17 cellular contexts compared by ENCODE assay signal in the genomic region with DNA sequence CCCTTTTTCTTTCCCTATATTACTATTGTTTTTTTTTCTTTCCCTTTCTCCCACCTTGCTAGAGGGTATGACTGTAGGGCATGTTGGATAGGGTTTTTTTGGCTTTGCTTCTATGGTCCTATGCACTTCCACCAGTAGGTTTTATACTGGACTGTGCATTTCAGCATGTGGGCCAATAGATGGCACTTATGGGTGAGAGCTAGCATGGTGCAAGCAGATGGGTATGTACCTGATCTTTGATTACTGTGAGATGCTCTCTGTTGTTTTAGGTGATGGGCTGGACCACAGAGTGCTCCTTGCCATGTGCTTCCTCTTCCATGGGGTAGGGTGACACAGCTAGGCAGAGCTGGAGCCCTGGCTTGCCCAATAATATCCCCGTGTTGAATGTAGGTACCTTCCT.
DNase-seq lines count a peak whose midpoint lies in the region; ATAC-seq, FAIRE-seq and TF ChIP-seq lines count a peak whose summit lies in the region.
"Had no signal": no experiment of that assay in that cellular context is flagged by ENCODE, and none has a peak within 500 bp of the region (broad histone marks: within the 10 kb centered on the region; RNA-seq: fewer than 3 reads in every experiment).

No MANE protein-coding gene starts in this region.

- H3K27ac Mint-ChIP-seq in Caco-2 (ENCODE audit: unreplicated experiment), result no peak overlapping the region
- H3K27ac Mint-ChIP-seq: activated T-helper 17 cell treated with anti-CD3 and anti-CD28 coated beads, Interleukin-2, amount 50 U/mL, for 72 hours; effector memory CD8-positive, alpha-beta T cell had no signal

- BruUV-seq in Caco-2 (replicated peaks; lab: Mats Ljungman, UMichigan) (no TSS peak), K562 (replicated peaks; lab: Mats Ljungman, UMichigan) (no TSS peak)

- POLR2A ChIA-PET in Caco-2 (lab: Charles Lee), result no interaction called here
- POLR2A ChIA-PET in K562 (lab: Yijun Ruan, JAX), result no interaction called here

- no peaks in the 10 kb centered on the region for H3K36me3 Mint-ChIP-seq in Caco-2 (ENCODE audit: insufficient read depth, unreplicated experiment)

- CTCF ChIA-PET in Caco-2 (lab: Charles Lee), result interaction anchor here (0.6 to 4.1 kb wide), 4 partner anchors 9 to 54 kb away, joined by 3 to 25 read pairs (median 7); no protein-coding TSS in a partner anchor
- CTCF ChIA-PET in K562 (lab: Yijun Ruan, JAX; ENCODE audit: low intra/inter-chr PET ratio), result no interaction called here

- no peak overlapping the region for H3K4me3 ChIP-seq in Caco-2 (ENCODE audit: low read depth, low read length)
- no peak overlapping the region for H3K4me3 ChIP-seq in Karpas-422 (ENCODE audit: low read length)
- H3K4me3 ChIP-seq in K562, result no peak overlapping the region
- H3K4me3 ChIP-seq: left ventricle myocardium inferior, ovary had no signal

- H3K9ac ChIP-seq in Karpas-422 (ENCODE audit: low read length) (no peak overlapping the region), K562 (ENCODE audit: insufficient read depth in 1 of 2, low read depth in 2 of 2, low read length in 2 of 2) (no peak overlapping the region)

- H3K79me2 ChIP-seq in Karpas-422 (ENCODE audit: low read length), result no peaks in the 10 kb centered on the region
- H3K79me2 ChIP-seq in K562 (ENCODE audit: control insufficient read depth, insufficient read depth, low read length), result no peaks in the 10 kb centered on the region

- no peak overlapping the region for H2AFZ ChIP-seq in Karpas-422 (ENCODE audit: low read length)
- no peak overlapping the region for H2AFZ ChIP-seq in K562 (ENCODE audit: low read depth, low read length)

- intact Hi-C loops in Caco-2 (cut with micrococcal nuclease; ENCODE audit: unreplicated experiment), result no loop called here
- intact Hi-C loops in K562 (cut with micrococcal nuclease), result no loop called here

- no peak for TF ChIP-seq EP300 in K562 (IDR thresholded peaks at IDR 0.05; ENCODE audit: low read length)

- H3K4me1 ChIP-seq in Caco-2 (no peaks in the 10 kb centered on the region), Karpas-422 (ENCODE audit: low read length) (no peaks in the 10 kb centered on the region), K562 (replicated peaks in 1 of 2; ENCODE audit: control insufficient read depth in 2 of 2, insufficient read depth in 2 of 2, low read length in 2 of 2) (no peaks in the 10 kb centered on the region; a peak in 2 of 5 replicates)
- H3K4me1 ChIP-seq: left ventricle myocardium inferior had no signal

- no peak for DNase-seq in Caco-2
- DNase-seq in Karpas-422, result peak; percentile 62
- DNase-seq in K562 (ENCODE audit: extremely low read depth in 1 of 4, low spot score in 3 of 4), result no peak
- no peak for DNase-seq in pons (ENCODE audit: low spot score)
- DNase-seq in activated CD4-positive, CD25-positive, alpha-beta regulatory T cell (lab: John Stamatoyannopoulos, UW), result no peak
- DNase-seq: cerebellar nuclear complex; effector memory CD8-positive, alpha-beta T cell; left ventricle myocardium inferior; NCI-H2029; NCI-H526 treated with DMSO at 0.1 percent for 48 hours; ovary; T-helper 2 cell had no signal

- peak; percentile 25 for TF ChIP-seq CTCF in 22Rv1 (IDR thresholded peaks at IDR 0.05)
- TF ChIP-seq CTCF in Caco-2 (IDR thresholded peaks at IDR 0.05; ENCODE audit: insufficient read depth in 1 of 2, low read depth in 1 of 2, low read length in 1 of 2, severe bottlenecking in 1 of 2, unreplicated experiment in 1 of 2), result peak; percentile 49 to 56
- peak in 2 of 3 experiments; percentile 12 to 42; a peak in 2 of 6 replicates for TF ChIP-seq CTCF in K562 (IDR thresholded peaks at IDR 0.05 in 2 of 3, conservative IDR thresholded peaks at IDR 0.05 in 1 of 3; ENCODE audit: insufficient read depth in 2 of 3, low read depth in 1 of 3, low read length in 3 of 3)

- H3K9me3 Mint-ChIP-seq in Caco-2 (ENCODE audit: unreplicated experiment), result no peaks in the 10 kb centered on the region
- H3K9me3 Mint-ChIP-seq: effector memory CD8-positive, alpha-beta T cell had no signal

- no peaks in the 10 kb centered on the region for H3K9me1 ChIP-seq in K562 (ENCODE audit: control insufficient read depth, insufficient read depth, low read length)

- WGBS in K562 (ENCODE audit: insufficient coverage, low coverage, missing lambda C conversion rate), result 0% methylated on average over 1 of the region's 1 CpG

- H3K4me3 Mint-ChIP-seq in Caco-2 (ENCODE audit: unreplicated experiment), result no peak overlapping the region
- H3K4me3 Mint-ChIP-seq: activated T-helper 17 cell treated with anti-CD3 and anti-CD28 coated beads, Interleukin-2, amount 50 U/mL, for 72 hours; effector memory CD8-positive, alpha-beta T cell had no signal

- no peaks in the 10 kb centered on the region for H3K4me1 Mint-ChIP-seq in Caco-2 (ENCODE audit: low read depth, unreplicated experiment)
- H3K4me1 Mint-ChIP-seq: activated T-helper 17 cell treated with anti-CD3 and anti-CD28 coated beads, Interleukin-2, amount 50 U/mL, for 72 hours had no signal

- H3K9me2 ChIP-seq in Karpas-422 (replicated peaks; ENCODE audit: insufficient read depth, low read length), result no peaks in the 10 kb centered on the region

- H3K9me3 ChIP-seq in Caco-2 (no peaks in the 10 kb centered on the region), Karpas-422 (ENCODE audit: low read length) (no peaks in the 10 kb centered on the region), K562 (replicated peaks; ENCODE audit: control insufficient read depth, insufficient read depth, low read depth, low read length) (no peaks in the 10 kb centered on the region)
- H3K9me3 ChIP-seq: ovary had no signal

- in situ Hi-C loops in K562 (cut with MboI), result loop anchor here (10.0 kb wide), 1 partner anchor 1668 kb away; no protein-coding TSS in a partner anchor

- H4K20me1 ChIP-seq in Karpas-422 (ENCODE audit: insufficient read depth, low read depth, low read length) (no peaks in the 10 kb centered on the region), K562 (replicated peaks; ENCODE audit: control insufficient read depth, insufficient read depth, low read length) (no peaks in the 10 kb centered on the region; the same call in 1 of the 2 replicates)

- peaks cover 38% of the 10 kb centered on the region for H3K27me3 Mint-ChIP-seq in Caco-2 (ENCODE audit: insufficient read depth, unreplicated experiment)

- no peak for FAIRE-seq in K562 (lab: Jason Lieb, UNC)

- H3K27ac ChIP-seq in 22Rv1, result no peak overlapping the region
- H3K27ac ChIP-seq in Karpas-422 (ENCODE audit: low read length), result no peak overlapping the region
- no peak overlapping the region for H3K27ac ChIP-seq in K562 (ENCODE audit: extremely low read depth, low read depth, low read length)
- H3K27ac ChIP-seq: left ventricle myocardium inferior, ovary had no signal

- H3K4me2 ChIP-seq in Karpas-422 (ENCODE audit: low read depth, low read length, poor library complexity, severe bottlenecking), result no peak overlapping the region
- no peak overlapping the region for H3K4me2 ChIP-seq in K562 (ENCODE audit: insufficient read depth, low read length)

- H3K36me3 ChIP-seq in Caco-2 (ENCODE audit: control insufficient read depth, insufficient read depth, low read length), result no peaks in the 10 kb centered on the region
- no peaks in the 10 kb centered on the region for H3K36me3 ChIP-seq in Karpas-422 (ENCODE audit: insufficient read depth, low read length)
- no peaks in the 10 kb centered on the region for H3K36me3 ChIP-seq in K562 (ENCODE audit: control insufficient read depth, insufficient read depth, low read length)
- H3K36me3 ChIP-seq: left ventricle myocardium inferior, ovary had no signal

- TF ChIP-seq POLR2A in K562 (conservative IDR thresholded peaks at IDR 0.05), result no peak

- peak; percentile 29; the same call in 1 of the 3 replicates for ATAC-seq in K562
- ATAC-seq in HG03439 (IDR thresholded peaks at IDR 0.05; ENCODE audit: unreplicated experiment), result no peak
- no peak for ATAC-seq in HG02970 (IDR thresholded peaks at IDR 0.05; ENCODE audit: low FRiP score, unreplicated experiment)
- ATAC-seq: activated T-helper 17 cell treated with anti-CD3 and anti-CD28 coated beads, Interleukin-2, amount 50 U/mL, for 72 hours; effector memory CD8-positive, alpha-beta T cell; Right ventricle myocardium inferior had no signal

- H3K27me3 ChIP-seq in Caco-2 (replicated peaks; ENCODE audit: control insufficient read depth, insufficient read depth, low read length), result no peaks in the 10 kb centered on the region; the same call in 1 of the 2 replicates
- H3K27me3 ChIP-seq in Karpas-422 (ENCODE audit: low read length), result no peaks in the 10 kb centered on the region
- no peaks in the 10 kb centered on the region; a peak in 1 of 5 replicates for H3K27me3 ChIP-seq in K562 (ENCODE audit: control insufficient read depth in 2 of 2, insufficient read depth in 2 of 2, low read length in 2 of 2)
- H3K27me3 ChIP-seq: ovary had no signal

- no peak for TF ChIP-seq RAD21 in K562 (CRISPR knock-in tag; conservative IDR thresholded peaks at IDR 0.05 in 1 of 2, IDR thresholded peaks at IDR 0.05 in 1 of 2)

TF ChIP-seq in K562, 482 proteins besides CTCF, POLR2A, EP300 and RAD21 (continues in another document):
- TF ChIP-seq RFX5 (IDR thresholded peaks at IDR 0.05; ENCODE audit: low read depth, low read length) (no peak), PCBP1 (IDR thresholded peaks at IDR 0.05; ENCODE audit: low read depth, low read length, poor library complexity, severe bottlenecking) (no peak), HMG20B (CRISPR knock-in tag; IDR thresholded peaks at IDR 0.05) (no peak), ZNF589 (CRISPR knock-in tag; IDR thresholded peaks at IDR 0.05; ENCODE audit: low read depth) (no peak)
- TF ChIP-seq, protein P1, sequence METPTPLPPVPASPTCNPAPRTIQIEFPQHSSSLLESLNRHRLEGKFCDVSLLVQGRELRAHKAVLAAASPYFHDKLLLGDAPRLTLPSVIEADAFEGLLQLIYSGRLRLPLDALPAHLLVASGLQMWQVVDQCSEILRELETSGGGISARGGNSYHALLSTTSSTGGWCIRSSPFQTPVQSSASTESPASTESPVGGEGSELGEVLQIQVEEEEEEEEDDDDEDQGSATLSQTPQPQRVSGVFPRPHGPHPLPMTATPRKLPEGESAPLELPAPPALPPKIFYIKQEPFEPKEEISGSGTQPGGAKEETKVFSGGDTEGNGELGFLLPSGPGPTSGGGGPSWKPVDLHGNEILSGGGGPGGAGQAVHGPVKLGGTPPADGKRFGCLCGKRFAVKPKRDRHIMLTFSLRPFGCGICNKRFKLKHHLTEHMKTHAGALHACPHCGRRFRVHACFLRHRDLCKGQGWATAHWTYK (CRISPR knock-in tag; IDR thresholded peaks at IDR 0.05), result no peak
